ENCODE assay signal across 8 cellular contexts in genomic region chr9:69174645-69175487, GRCh38. TPM values are rescaled to one million over a fixed set of nuclear protein-coding genes. Genes with fewer than 3 reads are reported as not detected.
A peak's percentile ranks its signal among the peaks of the same experiment; 100 is the strongest.
DNase-seq lines count a peak whose midpoint lies in the region; ATAC-seq and TF ChIP-seq lines count a peak whose summit lies in the region.

No MANE protein-coding gene starts in this region.

- peaks cover 52% of the 10 kb centered on the region for H3K27me3 Mint-ChIP-seq in activated naive CD8-positive, alpha-beta T cell treated with anti-CD3 and anti-CD28 coated beads, Interleukin-2, amount 50 U/mL, for 24 hours

- H3K36me3 Mint-ChIP-seq in activated naive CD8-positive, alpha-beta T cell treated with anti-CD3 and anti-CD28 coated beads, Interleukin-2, amount 50 U/mL, for 24 hours (ENCODE audit: low read depth): no peaks in the 10 kb centered on the region

- peak overlapping the region; percentile 79 for H3K4me3 ChIP-seq in left ventricle myocardium inferior

- peak overlapping the region; percentile 78 for H3K4me3 Mint-ChIP-seq in activated naive CD8-positive, alpha-beta T cell treated with anti-CD3 and anti-CD28 coated beads, Interleukin-2, amount 50 U/mL, for 24 hours

- peak overlapping the region; percentile 94 for H3K27ac ChIP-seq in left ventricle myocardium inferior (replicated peaks)

- H3K9me3 Mint-ChIP-seq in activated naive CD8-positive, alpha-beta T cell treated with anti-CD3 and anti-CD28 coated beads, Interleukin-2, amount 50 U/mL, for 24 hours: no peaks in the 10 kb centered on the region

- no peaks in the 10 kb centered on the region for H3K9me3 ChIP-seq in left ventricle myocardium inferior (replicated peaks)

- TF ChIP-seq CTCF in left ventricle myocardium inferior (IDR thresholded peaks at IDR 0.05; ENCODE audit: borderline replicate concordance): no peak

- H3K4me1 ChIP-seq in left ventricle myocardium inferior: peaks cover 93% of the 10 kb centered on the region

- H3K27me3 ChIP-seq in left ventricle myocardium inferior (ENCODE audit: low read depth): no peaks in the 10 kb centered on the region

- ATAC-seq in GM18519 (IDR thresholded peaks at IDR 0.05; ENCODE audit: low FRiP score, unreplicated experiment): peak; percentile 43
- peak; percentile 51 for ATAC-seq in HG02938 (IDR thresholded peaks at IDR 0.05; ENCODE audit: unreplicated experiment)
- peak; percentile 87 for ATAC-seq in activated naive CD8-positive, alpha-beta T cell treated with anti-CD3 and anti-CD28 coated beads, Interleukin-2, amount 50 U/mL, for 24 hours

- no peaks in the 10 kb centered on the region for H3K36me3 ChIP-seq in left ventricle myocardium inferior

- peak overlapping the region; percentile 35 for H3K27ac Mint-ChIP-seq in activated naive CD8-positive, alpha-beta T cell treated with anti-CD3 and anti-CD28 coated beads, Interleukin-2, amount 50 U/mL, for 24 hours

- peaks cover 39% of the 10 kb centered on the region for H3K4me1 Mint-ChIP-seq in activated naive CD8-positive, alpha-beta T cell treated with anti-CD3 and anti-CD28 coated beads, Interleukin-2, amount 50 U/mL, for 24 hours

- DNase-seq in Ammon's horn (ENCODE audit: low spot score) (peak; percentile 47), NCI-H526 (lab: John Stamatoyannopoulos, UW) (peak; percentile 24 to 67), left ventricle myocardium inferior (no peak), pulmonary artery endothelial cell (ENCODE audit: low read depth, low spot score) (peak; percentile 60), DMS153 treated with DMSO at 0.1 percent for 48 hours (lab: John Stamatoyannopoulos, UW; ENCODE audit: unreplicated experiment) (no peak)
- peak; percentile 65 for DNase-seq in activated naive CD8-positive, alpha-beta T cell treated with anti-CD3 and anti-CD28 coated beads, Interleukin-2, amount 50 U/mL, for 24 hours

- intact Hi-C loops in left ventricle myocardium inferior (cut with micrococcal nuclease): no loop called here

RNA-seq across cellular contexts. Expression of gene TJP2, which starts 0.8 kb away (rescaled TPM):
- total RNA-seq in left ventricle myocardium inferior (130 TPM), pulmonary artery endothelial cell (243 and 307 TPM in 2 replicates)

Comparison
In these comparisons a context has a peak if more than half of its experiments do, and no peak if none do; other contexts are left out.
1. DNase-seq: peak in Ammon's horn (single experiment), NCI-H526 (2 of 2), activated naive CD8-positive, alpha-beta T cell treated with anti-CD3 and anti-CD28 coated beads, Interleukin-2, amount 50 U/mL, for 24 hours (single experiment) and pulmonary artery endothelial cell (single experiment); none in left ventricle myocardium inferior (single experiment) and DMS153 treated with DMSO at 0.1 percent for 48 hours (single experiment).
2. Peak in every context shown above with its lines, with median percentiles within 50 percentile points of each other: ATAC-seq.